ENCODE assay signal across 8 cellular contexts in the genomic region with DNA sequence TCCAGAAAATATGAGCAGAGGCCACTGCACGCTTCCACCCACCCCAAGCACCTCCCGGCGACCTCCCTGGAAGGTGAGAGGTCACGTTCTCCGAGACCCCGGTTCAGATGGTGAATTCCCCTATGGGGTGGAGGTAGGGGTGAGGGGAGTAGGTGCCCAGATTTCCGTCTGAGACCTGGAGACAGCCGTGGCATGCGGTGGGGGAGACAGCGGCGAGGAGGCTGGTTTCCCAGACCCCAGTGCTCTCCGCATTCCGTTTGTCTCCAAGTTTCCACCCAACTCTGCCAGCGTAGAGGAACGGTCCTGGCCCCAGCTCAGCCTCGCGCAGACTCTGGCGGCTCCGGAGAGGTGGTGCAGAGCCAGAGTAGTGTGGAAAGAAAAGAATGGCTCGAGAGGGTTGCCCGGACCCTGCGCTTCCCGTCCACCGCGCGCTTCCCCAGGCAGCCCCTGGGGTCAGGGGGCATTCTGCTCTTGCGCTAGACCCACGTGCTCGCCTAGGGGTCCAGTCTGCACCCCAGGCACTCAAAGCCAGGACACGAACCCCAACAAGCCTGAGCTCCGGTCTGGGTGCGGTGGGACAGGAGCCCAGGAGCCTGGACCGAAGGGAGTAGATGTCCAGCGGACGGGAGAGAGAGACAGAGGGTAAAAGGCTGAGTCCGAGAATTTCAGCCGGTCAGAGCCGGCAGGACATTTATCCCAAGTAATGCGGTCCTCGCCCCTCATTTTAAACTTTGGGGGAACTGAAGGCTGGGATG. TPM values are rescaled to one million over a fixed set of nuclear protein-coding genes. Genes with fewer than 3 reads are reported as not detected.
A peak's percentile ranks its signal among the peaks of the same experiment; 100 is the strongest.
DNase-seq lines count a peak whose midpoint lies in the region; ATAC-seq and TF ChIP-seq lines count a peak whose summit lies in the region.

No MANE protein-coding gene starts in this region.

- TF ChIP-seq POLR2A in IMR-90 (IDR thresholded peaks at IDR 0.05; ENCODE audit: low read depth, low read length) = peak; percentile 38; the same call in 1 of the 2 replicates

- H4K20me1 ChIP-seq in BLaER1 = no peaks in the 10 kb centered on the region
- peaks cover 33% of the 10 kb centered on the region; the same call in 1 of the 2 replicates for H4K20me1 ChIP-seq in IMR-90 (ENCODE audit: insufficient read depth, low read length)

- TF ChIP-seq CTCF in IMR-90 (conservative IDR thresholded peaks at IDR 0.05; ENCODE audit: low read depth, low read length) (peak; percentile 24; the same call in 1 of the 2 replicates), astrocyte of the spinal cord (IDR thresholded peaks at IDR 0.05; ENCODE audit: low read depth, low read length) (peak; percentile 27)

- H3K9me3 ChIP-seq in BLaER1 = no peaks in the 10 kb centered on the region
- no peaks in the 10 kb centered on the region for H3K9me3 ChIP-seq in IMR-90 (ENCODE audit: control insufficient read depth, insufficient read depth, low read length)
- no peaks in the 10 kb centered on the region for H3K9me3 ChIP-seq in iPS-15b (ENCODE audit: control insufficient read depth, insufficient read depth, low read length)

- intact Hi-C loops in IMR-90 (cut with micrococcal nuclease) = loop anchor here (2.0 to 10.0 kb wide), 2 partner anchors 84 to 738 kb away; partner anchors contain the start of genes TEKT3, TTC19 and ZSWIM7
- intact Hi-C loops in sciatic nerve (cut with DNase I) = loop anchor here (2.0 to 10.0 kb wide), 2 partner anchors 144 to 242 kb away; no protein-coding TSS in a partner anchor

- H2AK5ac ChIP-seq in IMR-90 (ENCODE audit: low read depth, low read length) = peak overlapping the region; percentile 42

- peak overlapping the region; percentile 42 for H2BK5ac ChIP-seq in IMR-90 (ENCODE audit: low read depth, low read length, poor library complexity, severe bottlenecking)

- ATAC-seq in IMR-90 (ENCODE audit: low read depth) (peak; percentile 19), sciatic nerve (peak; percentile 29), GM19351 (IDR thresholded peaks at IDR 0.05; ENCODE audit: unreplicated experiment) (no peak)

- peak; percentile 40 for TF ChIP-seq RAD21 in IMR-90 (IDR thresholded peaks at IDR 0.05; ENCODE audit: low read length)

- H3K27me3 ChIP-seq in BLaER1 (peaks cover 40% of the 10 kb centered on the region), IMR-90 (ENCODE audit: control insufficient read depth, insufficient read depth, low read length) (peaks cover 18% of the 10 kb centered on the region), iPS-15b (ENCODE audit: control insufficient read depth, insufficient read depth, low read length) (peaks cover 89% of the 10 kb centered on the region)

- BruUV-seq in IMR-90 (replicated peaks; lab: Mats Ljungman, UMichigan) = no TSS peak

- no peak overlapping the region for H3K27ac ChIP-seq in BLaER1
- H3K27ac ChIP-seq in IMR-90 (ENCODE audit: insufficient read depth, low read length) = peak overlapping the region; percentile 88

- peak overlapping the region; percentile 74; the same call in 2 of the 3 replicates for H2BK15ac ChIP-seq in IMR-90 (ENCODE audit: low read depth, low read length)

- peak overlapping the region; percentile 95 for H2AK9ac ChIP-seq in IMR-90 (replicated peaks; ENCODE audit: low read depth, low read length, poor library complexity)

- peak overlapping the region; percentile 89 for H3K4me2 ChIP-seq in BLaER1
- peak overlapping the region; percentile 78 for H3K4me2 ChIP-seq in IMR-90 (ENCODE audit: low read depth, low read length)

- H3K14ac ChIP-seq in IMR-90 (replicated peaks; ENCODE audit: low read depth, low read length) = peak overlapping the region; percentile 94

- peaks cover 12% of the 10 kb centered on the region; the same call in 1 of the 2 replicates for H3K9me1 ChIP-seq in IMR-90 (ENCODE audit: insufficient read depth, low read length)

- H3K23ac ChIP-seq in IMR-90 (ENCODE audit: low read depth, low read length) = peak overlapping the region; percentile 95

- H4K5ac ChIP-seq in IMR-90 (ENCODE audit: low read depth, low read length) = peak overlapping the region; percentile 62

- in situ Hi-C loops in IMR-90 (cut with MboI; ENCODE audit: low sequenced_read_pairs) = loop anchor here (10.0 to 25.0 kb wide), 3 partner anchors 174 to 701 kb away; no protein-coding TSS in a partner anchor
- in situ Hi-C loops in astrocyte of the spinal cord (cut with HindIII; ENCODE audit: low sequenced_read_pairs) = no loop called here

- dilution Hi-C loops in IMR-90 (cut with HindIII; ENCODE audit: low sequenced_read_pairs, unreplicated experiment) = no loop called here

- peaks cover 22 to 47% of the 10 kb centered on the region in 2 experiments for H3K79me1 ChIP-seq in IMR-90 (ENCODE audit: low read depth in 1 of 2, low read length in 2 of 2)

- H3K36me3 ChIP-seq in BLaER1 (no peaks in the 10 kb centered on the region), IMR-90 (ENCODE audit: control insufficient read depth, insufficient read depth, low read length) (peaks cover 27% of the 10 kb centered on the region), iPS-15b (ENCODE audit: control insufficient read depth, insufficient read depth, low read length) (no peaks in the 10 kb centered on the region)

- H2BK120ac ChIP-seq in IMR-90 (ENCODE audit: low read depth, low read length) = peak overlapping the region; percentile 84

- H2AFZ ChIP-seq in IMR-90 (replicated peaks; ENCODE audit: low read length, poor library complexity) = peak overlapping the region; percentile 94

- peak overlapping the region; percentile 78 for H2BK20ac ChIP-seq in IMR-90 (ENCODE audit: low read depth, low read length)

- H3K4ac ChIP-seq in IMR-90 (ENCODE audit: low read depth, low read length) = peak overlapping the region; percentile 95

- H3K4me3 ChIP-seq in BLaER1 = peak overlapping the region; percentile 69
- peak overlapping the region; percentile 76 for H3K4me3 ChIP-seq in IMR-90 (ENCODE audit: insufficient read depth, low read depth, low read length)
- H3K4me3 ChIP-seq in astrocyte of the spinal cord (ENCODE audit: low read depth, low read length) = peak overlapping the region; percentile 80
- peak overlapping the region; percentile 90 for H3K4me3 ChIP-seq in iPS-15b (ENCODE audit: low read depth, low read length)

- peak overlapping the region; percentile 75 to 78 for H4K8ac ChIP-seq in IMR-90 (ENCODE audit: low read depth in 2 of 2, low read length in 2 of 2)

- 0% methylated on average over 11 of the region's 40 CpGs; no CpG with 5 or more reads in 1 of the 2 experiments for WGBS in IMR-90 (ENCODE audit: extremely low coverage in 2 of 2, insufficient read length in 1 of 2), 2 experiments

- CTCF ChIA-PET in IMR-90 (lab: Yijun Ruan, JAX) = interaction anchor here (0.6 to 2.5 kb wide), 4 partner anchors 26 to 242 kb away, joined by 3 to 9 read pairs (median 4); no protein-coding TSS in a partner anchor

- peak overlapping the region; percentile 79 for H3K18ac ChIP-seq in IMR-90 (ENCODE audit: low read depth, low read length)

- peak overlapping the region; percentile 95 for H4K91ac ChIP-seq in IMR-90 (ENCODE audit: insufficient read depth, low read depth, low read length)

- H3K9ac ChIP-seq in BLaER1 = peak overlapping the region; percentile 62; the same call in 1 of the 2 replicates
- H3K9ac ChIP-seq in IMR-90 (ENCODE audit: low read depth, low read length) = peak overlapping the region; percentile 98
- H3K9ac ChIP-seq in iPS-15b (ENCODE audit: low read depth, low read length) = no peak overlapping the region

- H3K56ac ChIP-seq in IMR-90 (ENCODE audit: extremely low read depth, insufficient read depth, low read length) = peak overlapping the region; percentile 82

- DNase-seq in IMR-90 = peak; percentile 60
- peak; percentile 61 for DNase-seq in astrocyte of the spinal cord (ENCODE audit: low read depth, low spot score)
- peak; percentile 74 for DNase-seq in sciatic nerve (ENCODE audit: low spot score)
- no peak for DNase-seq in DMS153 treated with DMSO at 0.1 percent for 48 hours (lab: John Stamatoyannopoulos, UW; ENCODE audit: unreplicated experiment)
- DNase-seq in NCI-H1436 treated with DMSO at 0.1 percent for 48 hours (lab: John Stamatoyannopoulos, UW) = no peak

- H3K4me1 ChIP-seq in BLaER1 (peaks cover 33% of the 10 kb centered on the region), IMR-90 (ENCODE audit: control insufficient read depth, insufficient read depth, low read length) (peaks cover 11% of the 10 kb centered on the region), iPS-15b (ENCODE audit: control insufficient read depth, insufficient read depth, low read length) (peaks cover 3% of the 10 kb centered on the region)

- POLR2A ChIA-PET in IMR-90 (lab: Charles Lee; ENCODE audit: unreplicated experiment) = interaction anchor here (0.6 to 1.0 kb wide), 3 partner anchors 101 to 131 kb away, joined by 3 read pairs; no protein-coding TSS in a partner anchor

TF ChIP-seq in IMR-90, 13 proteins besides CTCF, POLR2A, EP300 and RAD21:
- no peak for TF ChIP-seq CEBPB (IDR thresholded peaks at IDR 0.05; ENCODE audit: low read depth, low read length)
- no peak for TF ChIP-seq NFE2L2 (IDR thresholded peaks at IDR 0.05; ENCODE audit: low read depth, low read length)
- TF ChIP-seq SMC3 (IDR thresholded peaks at IDR 0.05; ENCODE audit: low read depth, low read length) = no peak
- TF ChIP-seq MXI1 (IDR thresholded peaks at IDR 0.05; ENCODE audit: borderline replicate concordance, low read depth, low read length) = 0 out of 2 replicates have a peak, but pooled peaks have one; percentile 40
- no peak for TF ChIP-seq BHLHE40 (IDR thresholded peaks at IDR 0.05; ENCODE audit: low read depth, low read length)
TF ChIP-seq in IMR-90: peak in this region for 1.

RNA-seq across cellular contexts. Expression of gene PMP22, which starts 3.9 kb away (rescaled TPM):
- 33.5 and 39.2 TPM in 2 replicates for total RNA-seq in IMR-90 (2012; rRNA removed)
- 72.8 and 79.3 TPM in 2 replicates for polyA plus RNA-seq in IMR-90 (2012; rRNA removed)
- 40.7 and 76.8 TPM in 2 replicates for polyA plus RNA-seq in IMR-90 (2012; cell fraction: cytosol; rRNA removed)
- polyA plus RNA-seq in IMR-90 (2012; cell fraction: nucleus; rRNA removed; ENCODE audit: low replicate concordance) = 20.7 and 30.4 TPM in 2 replicates
- total RNA-seq in sciatic nerve = 2,465 TPM

Comparison
In these comparisons a context has a peak if more than half of its experiments do, and no peak if none do; other contexts are left out.
1. DNase-seq: peak in IMR-90 (single experiment), astrocyte of the spinal cord (single experiment) and sciatic nerve (single experiment); none in DMS153 treated with DMSO at 0.1 percent for 48 hours (single experiment) and NCI-H1436 treated with DMSO at 0.1 percent for 48 hours (single experiment).
2. RNA of gene PMP22, which starts 3.9 kb away (total RNA-seq): 2,465 TPM in sciatic nerve (single experiment); 33.5 to 39.2 TPM in IMR-90; every median in the first group is over 10 times any median in the second.
3. Peak in every context shown above with its lines, with median percentiles within 50 percentile points of each other: H3K4me3 ChIP-seq.